In the genomic region with DNA sequence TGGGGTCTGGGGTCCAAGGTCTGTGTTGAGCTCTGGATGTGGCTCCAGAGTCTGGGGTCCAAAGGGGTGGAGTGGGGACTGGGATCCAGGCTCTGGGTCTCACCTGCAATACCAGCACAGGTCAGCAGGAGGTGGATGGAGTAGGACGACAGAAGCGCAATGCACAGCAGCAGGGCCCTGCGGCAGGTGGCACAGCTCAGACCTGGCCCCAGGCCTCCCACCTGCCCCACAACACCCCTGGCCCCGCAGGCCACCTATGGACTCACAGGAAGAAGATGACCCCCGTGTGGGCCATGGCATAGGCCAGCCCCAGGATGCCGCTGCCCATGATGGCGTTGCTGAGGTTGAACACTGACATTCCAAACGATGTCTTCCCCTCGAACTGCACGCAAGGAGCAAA, we compare ENCODE assay signal across 1 cellular context.
TF ChIP-seq lines count a peak whose summit lies in the region.

No MANE protein-coding gene starts in this region.

TF ChIP-seq in IMR-90, 13 proteins besides CTCF, POLR2A, EP300 and RAD21:
- TF ChIP-seq CEBPB (IDR thresholded peaks at IDR 0.05; ENCODE audit: low read depth, low read length): no peak
- no peak for TF ChIP-seq BHLHE40 (IDR thresholded peaks at IDR 0.05; ENCODE audit: low read depth, low read length)
- TF ChIP-seq FOS (IDR thresholded peaks at IDR 0.05; ENCODE audit: low read depth, low read length): no peak
- TF ChIP-seq RFX5 (IDR thresholded peaks at IDR 0.05; ENCODE audit: low read depth, low read length): no peak
- TF ChIP-seq MAFK (IDR thresholded peaks at IDR 0.05; ENCODE audit: low read depth, low read length): no peak
- TF ChIP-seq SMC3 (IDR thresholded peaks at IDR 0.05; ENCODE audit: low read depth, low read length): no peak
- TF ChIP-seq, protein P1, sequence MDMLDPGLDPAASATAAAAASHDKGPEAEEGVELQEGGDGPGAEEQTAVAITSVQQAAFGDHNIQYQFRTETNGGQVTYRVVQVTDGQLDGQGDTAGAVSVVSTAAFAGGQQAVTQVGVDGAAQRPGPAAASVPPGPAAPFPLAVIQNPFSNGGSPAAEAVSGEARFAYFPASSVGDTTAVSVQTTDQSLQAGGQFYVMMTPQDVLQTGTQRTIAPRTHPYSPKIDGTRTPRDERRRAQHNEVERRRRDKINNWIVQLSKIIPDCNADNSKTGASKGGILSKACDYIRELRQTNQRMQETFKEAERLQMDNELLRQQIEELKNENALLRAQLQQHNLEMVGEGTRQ (IDR thresholded peaks at IDR 0.05; ENCODE audit: low read depth, low read length): no peak
- TF ChIP-seq MXI1 (IDR thresholded peaks at IDR 0.05; ENCODE audit: borderline replicate concordance, low read depth, low read length): no peak
